Comparison of ENCODE assay signal across 16 cellular contexts in the genomic region with DNA sequence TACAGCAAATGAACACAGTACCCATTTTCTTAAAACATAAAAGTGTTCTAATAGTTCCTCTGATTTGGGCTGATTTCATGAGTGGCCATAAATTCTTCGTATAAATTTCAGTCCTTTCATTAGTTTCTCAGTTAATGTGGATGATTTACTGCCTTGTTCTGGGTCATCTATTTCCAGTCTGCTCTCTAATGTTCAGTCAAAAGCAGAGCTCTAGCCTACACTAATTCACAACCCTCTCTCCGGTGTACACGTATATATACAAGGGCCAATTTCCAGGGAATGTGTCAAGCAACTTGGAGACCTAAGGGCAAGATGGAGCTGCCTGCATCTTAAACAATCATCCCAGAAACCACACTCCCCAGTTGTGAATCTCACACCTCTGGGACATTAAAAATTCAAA.
A peak's percentile ranks its signal among the peaks of the same experiment; 100 is the strongest.
DNase-seq lines count a peak whose midpoint lies in the region; ATAC-seq and TF ChIP-seq lines count a peak whose summit lies in the region.
"Had no signal": no experiment of that assay in that cellular context is flagged by ENCODE, and none has a peak within 500 bp of the region (broad histone marks: within the 10 kb centered on the region; RNA-seq: fewer than 3 reads in every experiment).

No MANE protein-coding gene starts in this region.

- H3K27me3 Mint-ChIP-seq in mesothelial cell of epicardium (ENCODE audit: low read depth) = no peaks in the 10 kb centered on the region
- H3K27me3 Mint-ChIP-seq in WTC11 (ENCODE audit: low read depth) = no peaks in the 10 kb centered on the region
- no peaks in the 10 kb centered on the region for H3K27me3 Mint-ChIP-seq in H9 (ENCODE audit: low read depth)
- H3K27me3 Mint-ChIP-seq: CD4-positive, alpha-beta memory T cell had no signal

- peak overlapping the region; percentile 28 for H3K27ac Mint-ChIP-seq in mesothelial cell of epicardium
- peak overlapping the region; percentile 9 for H3K27ac Mint-ChIP-seq in stimulated activated effector memory CD8-positive, alpha-beta T cell treated with anti-CD3 and anti-CD28 coated beads, Interleukin-12 subunit alpha, Interleukin-12 subunit beta, amount 100 ng/mL, for 72 hours
- H3K27ac Mint-ChIP-seq in WTC11 = no peak overlapping the region
- peak overlapping the region in 1 of 3 experiments; percentile 3; a peak in 1 of 7 replicates for H3K27ac Mint-ChIP-seq in H9

- H2BK20ac ChIP-seq in H9 (ENCODE audit: low read depth, low read length, poor library complexity, severe bottlenecking) = no peak overlapping the region

- no peaks in the 10 kb centered on the region for H4K20me1 ChIP-seq in H9 (ENCODE audit: control insufficient read depth, insufficient read depth, insufficient read length)

- H3K27ac ChIP-seq in suprapubic skin = no peak overlapping the region
- H3K27ac ChIP-seq in H9 (ENCODE audit: insufficient read length, low read depth, low read length) = no peak overlapping the region
- H3K27ac ChIP-seq: 22Rv1 had no signal

- no peak overlapping the region for H3K4ac ChIP-seq in H9 (ENCODE audit: low read depth, low read length)

- TF ChIP-seq POLR2A in suprapubic skin (IDR thresholded peaks at IDR 0.05) = no peak

- TF ChIP-seq CTCF in mesothelial cell of epicardium (IDR thresholded peaks at IDR 0.05; ENCODE audit: unreplicated experiment) (no peak), suprapubic skin (IDR thresholded peaks at IDR 0.05) (no peak), WTC11 (IDR thresholded peaks at IDR 0.05) (no peak), H9 (conservative IDR thresholded peaks at IDR 0.05) (no peak)

- no peak for TF ChIP-seq EP300 in suprapubic skin (IDR thresholded peaks at IDR 0.05)

- no peak overlapping the region for H2BK15ac ChIP-seq in H9 (ENCODE audit: low read depth, low read length)

- CTCF ChIA-PET in WTC11 (lab: Charles Lee) = interaction anchor here (1.2 to 2.4 kb wide), 2 partner anchors 84 to 152 kb away, joined by 5 to 22 read pairs; no protein-coding TSS in a partner anchor

- H3K4me3 Mint-ChIP-seq in mesothelial cell of epicardium = no peak overlapping the region
- no peak overlapping the region for H3K4me3 Mint-ChIP-seq in stimulated activated effector memory CD8-positive, alpha-beta T cell treated with anti-CD3 and anti-CD28 coated beads, Interleukin-12 subunit alpha, Interleukin-12 subunit beta, amount 100 ng/mL, for 72 hours
- no peak overlapping the region for H3K4me3 Mint-ChIP-seq in WTC11
- no peak overlapping the region for H3K4me3 Mint-ChIP-seq in H9
- H3K4me3 Mint-ChIP-seq: CD4-positive, alpha-beta memory T cell had no signal

- H2BK12ac ChIP-seq in H9 (ENCODE audit: insufficient read length, low read depth, low read length) = no peak overlapping the region

- ATAC-seq in stimulated activated effector memory CD8-positive, alpha-beta T cell treated with anti-CD3 and anti-CD28 coated beads, Interleukin-12 subunit alpha, Interleukin-12 subunit beta, amount 100 ng/mL, for 72 hours = peak; percentile 34
- no peak for ATAC-seq in WTC11
- ATAC-seq: Panc1 had no signal

- H3K4me1 Mint-ChIP-seq in mesothelial cell of epicardium (peaks cover 40% of the 10 kb centered on the region), WTC11 (peaks cover 11% of the 10 kb centered on the region), H9 (peaks cover 16 to 17% of the 10 kb centered on the region in 2 experiments)
- peaks cover 20% of the 10 kb centered on the region for H3K4me1 Mint-ChIP-seq in stimulated activated effector memory CD8-positive, alpha-beta T cell treated with anti-CD3 and anti-CD28 coated beads, Interleukin-12 subunit alpha, Interleukin-12 subunit beta, amount 100 ng/mL, for 72 hours

- no peak overlapping the region for H3K18ac ChIP-seq in H9 (ENCODE audit: insufficient read length, low read depth, low read length)

- H2AFZ ChIP-seq in H9 (ENCODE audit: low read length) = no peak overlapping the region

- peak overlapping the region; percentile 35 for H3K4me3 ChIP-seq in adipocyte (ENCODE audit: low read length)
- H3K4me3 ChIP-seq in suprapubic skin = no peak overlapping the region

- H3K36me3 ChIP-seq in adipocyte (ENCODE audit: control insufficient read depth, insufficient read depth, low read length, severe bottlenecking) = peaks cover 10% of the 10 kb centered on the region
- H3K36me3 ChIP-seq in suprapubic skin = peaks cover 3% of the 10 kb centered on the region
- H3K36me3 ChIP-seq: BE2C had no signal

- H3T11ph ChIP-seq in H9 (ENCODE audit: low read length) = no peak overlapping the region

- no peak overlapping the region for H2BK5ac ChIP-seq in H9 (ENCODE audit: insufficient read length, low read length)

- DNase-seq in NCI-H526 treated with DMSO at 0.1 percent for 48 hours (lab: John Stamatoyannopoulos, UW) (peak; percentile 51), NCI-H526 (lab: John Stamatoyannopoulos, UW) (no peak), adipocyte (ENCODE audit: low read depth) (no peak), mesothelial cell of epicardium (ENCODE audit: low spot score in 2 of 2, unreplicated experiment in 2 of 2) (no peak), suprapubic skin (ENCODE audit: low spot score in 2 of 2) (no peak), WTC11 (ENCODE audit: low spot score) (no peak), H9 (no peak)
- no peak for DNase-seq in stimulated activated effector memory CD8-positive, alpha-beta T cell treated with anti-CD3 and anti-CD28 coated beads, Interleukin-12 subunit alpha, Interleukin-12 subunit beta, amount 100 ng/mL, for 72 hours (ENCODE audit: low spot score in 2 of 2)
- DNase-seq: BE2C; CD4-positive, alpha-beta memory T cell; DMS79; NCI-H1105 treated with DMSO at 0.1 percent for 48 hours; NCI-H1694 treated with DMSO at 0.1 percent for 48 hours; NCI-H748 treated with DMSO at 0.1 percent for 48 hours had no signal

- H3K27me3 ChIP-seq in adipocyte (replicated peaks; ENCODE audit: control insufficient read depth, insufficient read depth, low read length) (no peaks in the 10 kb centered on the region), suprapubic skin (no peaks in the 10 kb centered on the region), H9 (ENCODE audit: insufficient read depth, low read length) (no peaks in the 10 kb centered on the region)
- H3K27me3 ChIP-seq: BE2C had no signal

- H3K14ac ChIP-seq in H9 (ENCODE audit: insufficient read depth, low read length) = no peak overlapping the region

- H3K9me3 Mint-ChIP-seq in mesothelial cell of epicardium = peaks cover 29% of the 10 kb centered on the region
- no peaks in the 10 kb centered on the region for H3K9me3 Mint-ChIP-seq in stimulated activated effector memory CD8-positive, alpha-beta T cell treated with anti-CD3 and anti-CD28 coated beads, Interleukin-12 subunit alpha, Interleukin-12 subunit beta, amount 100 ng/mL, for 72 hours
- H3K9me3 Mint-ChIP-seq in WTC11 = peaks cover 23% of the 10 kb centered on the region
- H3K9me3 Mint-ChIP-seq in H9 = peaks cover 16 to 19% of the 10 kb centered on the region in 2 experiments

- no peak overlapping the region for H4K8ac ChIP-seq in H9 (replicated peaks; ENCODE audit: insufficient read length, low read depth, low read length)

- H3K79me2 ChIP-seq in H9 (ENCODE audit: insufficient read depth, low read length) = no peaks in the 10 kb centered on the region

- no peak overlapping the region for H2AK5ac ChIP-seq in H9 (ENCODE audit: insufficient read length, low read length)

- no peak overlapping the region for H2BK120ac ChIP-seq in H9 (ENCODE audit: low read depth, low read length, poor library complexity, severe bottlenecking)

- H3K4me1 ChIP-seq in adipocyte (ENCODE audit: control insufficient read depth, insufficient read depth, low read length) (peaks cover 37% of the 10 kb centered on the region), suprapubic skin (no peaks in the 10 kb centered on the region), H9 (ENCODE audit: insufficient read depth, low read length) (no peaks in the 10 kb centered on the region)
- H3K4me1 ChIP-seq: BE2C had no signal

- peak overlapping the region; percentile 34 for H3K9ac ChIP-seq in adipocyte (ENCODE audit: low read length)
- no peak overlapping the region for H3K9ac ChIP-seq in H9 (ENCODE audit: extremely low read depth, insufficient read length, low read length)

- no peaks in the 10 kb centered on the region for H3K23me2 ChIP-seq in H9 (ENCODE audit: insufficient read length, low read depth, low read length, poor library complexity, severe bottlenecking)

- WGBS in suprapubic skin = 45% methylated on average over 3 of the region's 3 CpGs
- WGBS in H9 (ENCODE audit: extremely low coverage, insufficient read length, low lambda C conversion rate) = no CpG with 5 or more reads among the region's 3 CpGs

- no peak overlapping the region for H3K56ac ChIP-seq in H9 (ENCODE audit: insufficient read length, low read depth, low read length)

- no peak overlapping the region for H4K91ac ChIP-seq in H9 (ENCODE audit: insufficient read length, low read depth, low read length)

- no peak overlapping the region for H3K23ac ChIP-seq in H9 (ENCODE audit: insufficient read length, low read depth, low read length)

- H3K9me3 ChIP-seq in adipocyte (ENCODE audit: control insufficient read depth, low read length) (no peaks in the 10 kb centered on the region), suprapubic skin (no peaks in the 10 kb centered on the region), H9 (ENCODE audit: control insufficient read depth, low read depth, low read length) (peaks cover 6% of the 10 kb centered on the region)
- H3K9me3 ChIP-seq: BE2C had no signal

- POLR2A ChIA-PET in WTC11 (lab: Charles Lee) = no interaction called here

- H3K36me3 Mint-ChIP-seq in mesothelial cell of epicardium = peaks cover 28% of the 10 kb centered on the region
- peaks cover 12% of the 10 kb centered on the region for H3K36me3 Mint-ChIP-seq in stimulated activated effector memory CD8-positive, alpha-beta T cell treated with anti-CD3 and anti-CD28 coated beads, Interleukin-12 subunit alpha, Interleukin-12 subunit beta, amount 100 ng/mL, for 72 hours
- peaks cover 16% of the 10 kb centered on the region for H3K36me3 Mint-ChIP-seq in WTC11
- peaks cover 16 to 22% (median 16%) of the 10 kb centered on the region in 3 experiments for H3K36me3 Mint-ChIP-seq in H9 (ENCODE audit: insufficient read depth in 1 of 3, low read depth in 3 of 3)

- no peak overlapping the region for H4K5ac ChIP-seq in H9 (ENCODE audit: insufficient read length, low read depth, low read length)

- no peak overlapping the region for H3K4me2 ChIP-seq in H9 (ENCODE audit: insufficient read depth, insufficient read length, low read length)

- H3K79me1 ChIP-seq in H9 (ENCODE audit: insufficient read depth, low read depth, low read length, poor library complexity, severe bottlenecking) = no peaks in the 10 kb centered on the region

TF ChIP-seq in WTC11, 78 proteins besides CTCF, POLR2A, EP300 and RAD21 (continues in another document):
- no peak for TF ChIP-seq CBFB (CRISPR knock-in tag; IDR thresholded peaks at IDR 0.05; ENCODE audit: low read depth)
- TF ChIP-seq ZNF232 (CRISPR knock-in tag; IDR thresholded peaks at IDR 0.05) = no peak
- TF ChIP-seq ETV6 (CRISPR knock-in tag; IDR thresholded peaks at IDR 0.05) = no peak
